In genomic region chr4:76726631-76727030, GRCh38 we compare ENCODE assay signal across 28 cellular contexts.
"Had no signal": no experiment of that assay in that cellular context is flagged by ENCODE, and none has a peak within 500 bp of the region (broad histone marks: within the 10 kb centered on the region; RNA-seq: fewer than 3 reads in every experiment).

No MANE protein-coding gene starts in this region.

- H3K4me3 ChIP-seq: dorsolateral prefrontal cortex, gastrocnemius medialis, lower lobe of right lung, neural progenitor cell, smooth muscle cell, testis, tibial artery, upper lobe of left lung had no signal

- H3K27ac ChIP-seq: dorsolateral prefrontal cortex, epithelial cell of prostate, gastrocnemius medialis, lower lobe of right lung, neural progenitor cell, parathyroid adenoma, testis, tibial artery had no signal

- H3K27ac Mint-ChIP-seq: endodermal cell; memory B cell; naive thymus-derived CD4-positive, alpha-beta T cell; progenitor cell of endocrine pancreas; stimulated activated memory B cell treated with anti-CD40 and anti-IgM and Interleukin-4, amounts not matched to agents 10 μg/mL and 1 μg/mL and 100 μg/mL, for 72 hours had no signal

- H2AFZ ChIP-seq: neural progenitor cell, parathyroid adenoma had no signal

- H3K9me3 ChIP-seq: gastrocnemius medialis, lower lobe of right lung, testis, tibial artery, upper lobe of left lung had no signal

- DNase-seq: dorsolateral prefrontal cortex; effector CD4-positive, alpha-beta T cell; endodermal cell; gastrocnemius medialis; head of caudate nucleus; left ventricle myocardium superior; lower lobe of right lung; midbrain; naive thymus-derived CD4-positive, alpha-beta T cell; stimulated activated CD4-positive, alpha-beta T cell treated with anti-CD3 and anti-CD28 coated beads, Interleukin-4, amount 100 ng/mL, for 4 hours; stimulated activated naive CD8-positive, alpha-beta T cell treated with anti-CD3 and anti-CD28 coated beads, Interleukin-15, Interleukin-2, amounts not matched to agents 100 U/mL and 50 U/mL, for 24 hours; substantia nigra; testis; tibial artery; upper lobe of left lung had no signal

- H3K4me1 ChIP-seq: gastrocnemius medialis had no signal

- H3K4me1 Mint-ChIP-seq: memory B cell; stimulated activated memory B cell treated with anti-CD40 and anti-IgM and Interleukin-4, amounts not matched to agents 10 μg/mL and 1 μg/mL and 100 μg/mL, for 72 hours had no signal

- H3K27me3 ChIP-seq: dorsolateral prefrontal cortex, gastrocnemius medialis, neural progenitor cell, testis, tibial artery, upper lobe of left lung had no signal

- ATAC-seq: esophagus mucosa; gastrocnemius medialis; left ventricle myocardium superior; lower lobe of right lung; naive thymus-derived CD4-positive, alpha-beta T cell; sciatic nerve; stimulated activated memory B cell treated with anti-CD40 and anti-IgM and Interleukin-4, amounts not matched to agents 10 μg/mL and 1 μg/mL and 100 μg/mL, for 72 hours; stimulated activated naive CD8-positive, alpha-beta T cell treated with anti-CD3 and anti-CD28 coated beads, Interleukin-15, Interleukin-2, amounts not matched to agents 100 U/mL and 50 U/mL, for 24 hours had no signal

- H3K9me3 Mint-ChIP-seq: memory B cell, nephron, neural progenitor cell had no signal

- H3K79me2 ChIP-seq: parathyroid adenoma had no signal

- H3K4me3 Mint-ChIP-seq: endodermal cell; memory B cell; naive thymus-derived CD4-positive, alpha-beta T cell; neural progenitor cell; stimulated activated memory B cell treated with anti-CD40 and anti-IgM and Interleukin-4, amounts not matched to agents 10 μg/mL and 1 μg/mL and 100 μg/mL, for 72 hours had no signal

- H3K9ac ChIP-seq: neural progenitor cell, parathyroid adenoma had no signal

- H3K36me3 ChIP-seq: gastrocnemius medialis, lower lobe of right lung, neural progenitor cell, upper lobe of left lung had no signal

- FAIRE-seq: colon, keratinocyte, urothelium cell line had no signal

- H3K27me3 Mint-ChIP-seq: progenitor cell of endocrine pancreas had no signal

- H3K36me3 Mint-ChIP-seq: memory B cell; naive thymus-derived CD4-positive, alpha-beta T cell; stimulated activated memory B cell treated with anti-CD40 and anti-IgM and Interleukin-4, amounts not matched to agents 10 μg/mL and 1 μg/mL and 100 μg/mL, for 72 hours had no signal

- H3K4me2 ChIP-seq: neural progenitor cell, smooth muscle cell had no signal
